ENCODE assay signal across 20 cellular contexts in the genomic region with DNA sequence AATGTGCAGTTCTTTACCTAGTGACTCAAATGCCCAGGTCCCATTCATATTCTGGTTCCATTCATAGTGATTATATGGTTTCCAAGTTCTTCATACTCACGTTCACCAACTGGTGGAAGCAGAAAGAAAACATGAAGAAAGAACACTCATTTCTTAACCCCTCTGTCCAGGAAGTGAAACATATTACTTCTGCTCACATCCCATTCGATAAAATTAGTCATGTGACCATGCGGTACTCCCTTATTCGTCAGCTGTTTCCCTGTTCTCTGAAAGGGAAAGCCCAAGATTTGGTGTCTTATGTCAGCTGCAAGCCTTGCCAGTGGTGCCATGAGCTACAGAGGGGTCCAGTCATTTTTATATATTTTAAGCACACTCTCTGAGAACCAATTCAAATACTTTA.
A peak's percentile ranks its signal among the peaks of the same experiment; 100 is the strongest.
DNase-seq lines count a peak whose midpoint lies in the region; ATAC-seq and TF ChIP-seq lines count a peak whose summit lies in the region.
"Had no signal": no experiment of that assay in that cellular context is flagged by ENCODE, and none has a peak within 500 bp of the region (broad histone marks: within the 10 kb centered on the region; RNA-seq: fewer than 3 reads in every experiment).

No MANE protein-coding gene starts in this region.

- peak; percentile 62 for ATAC-seq in HG02852 (IDR thresholded peaks at IDR 0.05; ENCODE audit: unreplicated experiment)
- peak; percentile 58 for ATAC-seq in stimulated activated memory B cell treated with anti-CD40 and anti-IgM and Interleukin-4, amounts not matched to agents 10 μg/mL and 1 μg/mL and 100 μg/mL, for 72 hours
- ATAC-seq: lower lobe of right lung, sciatic nerve had no signal

- no peaks in the 10 kb centered on the region for H3F3A ChIP-seq in OCI-LY1 (ENCODE audit: insufficient read depth, low read length)

- H3K9me2 ChIP-seq in OCI-LY1 (ENCODE audit: low read depth, low read length) = no peaks in the 10 kb centered on the region

- H3K27me3 Mint-ChIP-seq in activated naive CD4-positive, alpha-beta T cell treated with anti-CD3 and anti-CD28 coated beads for 36 hours (ENCODE audit: low read depth) = peaks cover 7% of the 10 kb centered on the region
- peaks cover 14% of the 10 kb centered on the region for H3K27me3 Mint-ChIP-seq in stimulated activated memory B cell treated with anti-CD40 and anti-IgM and Interleukin-4, amounts not matched to agents 10 μg/mL and 1 μg/mL and 100 μg/mL, for 72 hours

- H3K27ac ChIP-seq in OCI-LY1 (ENCODE audit: low read depth, low read length, poor library complexity, severe bottlenecking) = no peak overlapping the region
- H3K27ac ChIP-seq: lower lobe of right lung, ovary, uterus had no signal

- H3K4me3 Mint-ChIP-seq in activated naive CD4-positive, alpha-beta T cell treated with anti-CD3 and anti-CD28 coated beads for 36 hours = no peak overlapping the region
- no peak overlapping the region for H3K4me3 Mint-ChIP-seq in stimulated activated memory B cell treated with anti-CD40 and anti-IgM and Interleukin-4, amounts not matched to agents 10 μg/mL and 1 μg/mL and 100 μg/mL, for 72 hours
- H3K4me3 Mint-ChIP-seq: CD14-positive monocyte; HFFc6; T-helper 1 cell treated with Interleukin-12 subunit alpha and Interleukin-12 subunit beta and Interleukin-4 antibody, amounts not matched to agents 30 μg/mL and 1 μg/mL, for 36 hours had no signal

- H3K4me1 ChIP-seq in OCI-LY1 (ENCODE audit: insufficient read depth, low read length, severe bottlenecking) = no peaks in the 10 kb centered on the region
- H3K4me1 ChIP-seq: lower lobe of right lung, uterus had no signal

- intact Hi-C loops in activated naive CD4-positive, alpha-beta T cell treated with anti-CD3 and anti-CD28 coated beads for 36 hours (cut with micrococcal nuclease) = loop anchor here (10.0 kb wide), 3 partner anchors 248 to 432 kb away; no protein-coding TSS in a partner anchor

- H3K27me3 ChIP-seq in OCI-LY1 (ENCODE audit: insufficient read depth, low read length) = no peaks in the 10 kb centered on the region
- H3K27me3 ChIP-seq: ovary, uterus had no signal

- TF ChIP-seq CTCF in OCI-LY1 (IDR thresholded peaks at IDR 0.05; ENCODE audit: low read length) = no peak

- H4K20me1 ChIP-seq in OCI-LY1 (ENCODE audit: insufficient read depth, low read length) = no peaks in the 10 kb centered on the region

- H3K36me3 ChIP-seq in OCI-LY1 (ENCODE audit: insufficient read depth, low read length) = no peaks in the 10 kb centered on the region
- H3K36me3 ChIP-seq: lower lobe of right lung, ovary, uterus had no signal

- H3K9me3 ChIP-seq in OCI-LY1 (ENCODE audit: low read length) = no peaks in the 10 kb centered on the region
- H3K9me3 ChIP-seq: lower lobe of right lung, ovary, uterus had no signal

- H3K4me2 ChIP-seq in OCI-LY1 (ENCODE audit: low read length) = no peak overlapping the region

- peak; percentile 7 for DNase-seq in activated naive CD4-positive, alpha-beta T cell treated with anti-CD3 and anti-CD28 coated beads for 36 hours
- DNase-seq in activated naive CD4-positive, alpha-beta T cell (lab: John Stamatoyannopoulos, UW) = no peak
- DNase-seq in COLO668 (lab: John Stamatoyannopoulos, UW; ENCODE audit: unreplicated experiment) (no peak), NCI-H1930 (lab: John Stamatoyannopoulos, UW) (no peak), LoVo (ENCODE audit: low spot score) (no peak)
- DNase-seq: activated naive CD4-positive, alpha-beta T cell treated with anti-CD3 and anti-CD28 coated beads, Interleukin-2, amount 50 U/mL, for 16 hours; DMS153; HFFc6; IMR-90; lower lobe of right lung; NCI-H524; ovary; SHP77; uterus had no signal

- H3K36me3 Mint-ChIP-seq in activated naive CD4-positive, alpha-beta T cell treated with anti-CD3 and anti-CD28 coated beads for 36 hours (ENCODE audit: low read depth) = no peaks in the 10 kb centered on the region
- no peaks in the 10 kb centered on the region for H3K36me3 Mint-ChIP-seq in stimulated activated memory B cell treated with anti-CD40 and anti-IgM and Interleukin-4, amounts not matched to agents 10 μg/mL and 1 μg/mL and 100 μg/mL, for 72 hours
- H3K36me3 Mint-ChIP-seq: CD14-positive monocyte had no signal

- H3K9me3 Mint-ChIP-seq in activated naive CD4-positive, alpha-beta T cell treated with anti-CD3 and anti-CD28 coated beads for 36 hours = peaks cover 2% of the 10 kb centered on the region
- H3K9me3 Mint-ChIP-seq in stimulated activated memory B cell treated with anti-CD40 and anti-IgM and Interleukin-4, amounts not matched to agents 10 μg/mL and 1 μg/mL and 100 μg/mL, for 72 hours = peaks cover 3% of the 10 kb centered on the region

- H3K27ac Mint-ChIP-seq in activated naive CD4-positive, alpha-beta T cell treated with anti-CD3 and anti-CD28 coated beads for 36 hours = no peak overlapping the region
- no peak overlapping the region for H3K27ac Mint-ChIP-seq in stimulated activated memory B cell treated with anti-CD40 and anti-IgM and Interleukin-4, amounts not matched to agents 10 μg/mL and 1 μg/mL and 100 μg/mL, for 72 hours
- H3K27ac Mint-ChIP-seq: CD14-positive monocyte; HFFc6; T-helper 1 cell treated with Interleukin-12 subunit alpha and Interleukin-12 subunit beta and Interleukin-4 antibody, amounts not matched to agents 30 μg/mL and 1 μg/mL, for 36 hours had no signal

- no peak overlapping the region for H3K9ac ChIP-seq in OCI-LY1 (ENCODE audit: low read length)

- H3K4me1 Mint-ChIP-seq in activated naive CD4-positive, alpha-beta T cell treated with anti-CD3 and anti-CD28 coated beads for 36 hours (ENCODE audit: low read depth) = peaks cover 18% of the 10 kb centered on the region
- no peaks in the 10 kb centered on the region for H3K4me1 Mint-ChIP-seq in stimulated activated memory B cell treated with anti-CD40 and anti-IgM and Interleukin-4, amounts not matched to agents 10 μg/mL and 1 μg/mL and 100 μg/mL, for 72 hours
- H3K4me1 Mint-ChIP-seq: CD14-positive monocyte had no signal

- H3K79me2 ChIP-seq in OCI-LY1 (ENCODE audit: insufficient read depth, low read length) = no peaks in the 10 kb centered on the region

- CTCF ChIA-PET in activated naive CD4-positive, alpha-beta T cell treated with anti-CD3 and anti-CD28 coated beads for 36 hours (lab: Charles Lee) = no interaction called here

- 0 out of 2 replicates have a peak overlapping the region, but pooled peaks have one; percentile 50 for H2AFZ ChIP-seq in OCI-LY1 (ENCODE audit: low read length)

- no peak overlapping the region for H3K4me3 ChIP-seq in OCI-LY1 (ENCODE audit: low read depth, low read length, poor library complexity, severe bottlenecking)
- H3K4me3 ChIP-seq: lower lobe of right lung, ovary, uterus had no signal
